9 cellular contexts compared by ENCODE assay signal in the genomic region with DNA sequence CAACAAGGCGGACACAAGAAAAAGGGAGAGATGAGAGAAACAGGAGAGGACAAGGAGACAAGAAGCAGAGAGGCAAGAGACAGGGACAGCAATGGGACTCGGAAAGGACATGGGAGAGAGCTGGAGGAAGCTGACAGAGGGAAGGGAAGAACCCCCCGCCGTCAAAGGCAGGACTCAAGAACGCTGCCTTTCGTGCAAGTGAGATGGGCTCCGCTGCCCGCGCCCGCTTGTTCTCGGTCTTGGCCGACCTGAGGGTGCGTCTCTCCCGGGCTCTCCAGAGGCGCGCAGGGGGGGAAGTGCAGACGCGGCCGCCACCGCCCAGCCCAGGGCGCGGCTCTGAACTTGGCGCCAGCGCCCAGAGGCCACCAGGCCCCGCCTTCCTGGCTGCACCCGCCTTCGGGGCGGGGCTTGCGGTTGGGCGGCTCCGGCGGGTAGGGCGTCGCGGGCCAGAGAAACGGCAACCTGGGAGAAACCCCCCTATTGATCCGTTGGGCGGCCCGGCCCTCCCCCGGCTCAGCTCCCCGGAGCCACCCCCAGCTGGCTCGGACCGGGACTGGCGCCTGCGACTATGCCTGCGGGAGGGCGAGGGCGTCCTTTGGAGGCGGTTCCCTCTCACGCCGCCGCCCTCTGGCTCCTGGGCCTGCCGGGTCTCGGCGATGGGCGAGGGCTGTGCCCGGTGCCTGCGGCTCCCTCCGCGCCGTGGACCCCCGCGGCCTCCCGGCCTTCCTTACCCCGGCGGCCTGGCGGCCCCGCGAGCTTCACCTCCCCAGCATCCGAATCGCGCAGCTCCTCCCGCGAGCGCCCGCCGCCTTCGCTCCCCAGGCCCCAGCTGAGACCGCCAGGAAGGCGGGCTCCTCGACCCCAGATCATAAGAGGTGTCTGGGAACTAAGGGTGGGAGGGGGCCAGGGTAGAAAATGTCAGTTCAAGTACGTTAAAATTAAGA. TPM values are rescaled to one million over a fixed set of nuclear protein-coding genes. Genes with fewer than 3 reads are reported as not detected.
DNase-seq lines count a peak whose midpoint lies in the region; ATAC-seq and TF ChIP-seq lines count a peak whose summit lies in the region.
"Had no signal": no experiment of that assay in that cellular context is flagged by ENCODE, and none has a peak within 500 bp of the region (broad histone marks: within the 10 kb centered on the region; RNA-seq: fewer than 3 reads in every experiment).

No MANE protein-coding gene starts in this region.

- H3K4me3 Mint-ChIP-seq in Caco-2 (ENCODE audit: unreplicated experiment) = peak overlapping the region; percentile 81
- peak overlapping the region; percentile 86 for H3K4me3 Mint-ChIP-seq in activated T-helper 17 cell treated with anti-CD3 and anti-CD28 coated beads, Interleukin-2, amount 50 U/mL, for 72 hours
- peak overlapping the region; percentile 87 to 94 (median 92) for H3K4me3 Mint-ChIP-seq in nephron
- H3K4me3 Mint-ChIP-seq in stimulated activated naive CD8-positive, alpha-beta T cell treated with anti-CD3 and anti-CD28 coated beads, Interleukin-15, amount 100 ng/mL, for 72 hours = peak overlapping the region; percentile 82 to 88

- peak overlapping the region; percentile 16 for H3K27ac Mint-ChIP-seq in Caco-2 (ENCODE audit: unreplicated experiment)
- peak overlapping the region; percentile 75 for H3K27ac Mint-ChIP-seq in activated T-helper 17 cell treated with anti-CD3 and anti-CD28 coated beads, Interleukin-2, amount 50 U/mL, for 72 hours
- peak overlapping the region in 2 of 3 experiments; percentile 52 to 56 for H3K27ac Mint-ChIP-seq in nephron
- peak overlapping the region; percentile 29 to 59 for H3K27ac Mint-ChIP-seq in stimulated activated naive CD8-positive, alpha-beta T cell treated with anti-CD3 and anti-CD28 coated beads, Interleukin-15, amount 100 ng/mL, for 72 hours

- H3K4me1 Mint-ChIP-seq in Caco-2 (ENCODE audit: low read depth, unreplicated experiment) = peaks cover 7% of the 10 kb centered on the region
- peaks cover 20% of the 10 kb centered on the region for H3K4me1 Mint-ChIP-seq in activated T-helper 17 cell treated with anti-CD3 and anti-CD28 coated beads, Interleukin-2, amount 50 U/mL, for 72 hours
- H3K4me1 Mint-ChIP-seq in nephron = peaks cover 17% of the 10 kb centered on the region
- peaks cover 27% of the 10 kb centered on the region for H3K4me1 Mint-ChIP-seq in stimulated activated naive CD8-positive, alpha-beta T cell treated with anti-CD3 and anti-CD28 coated beads, Interleukin-15, amount 100 ng/mL, for 72 hours

- H3K27me3 Mint-ChIP-seq in Caco-2 (ENCODE audit: insufficient read depth, unreplicated experiment) (peaks cover 13% of the 10 kb centered on the region), nephron (ENCODE audit: low read depth) (peaks cover 54% of the 10 kb centered on the region)
- no peaks in the 10 kb centered on the region for H3K27me3 Mint-ChIP-seq in activated T-helper 17 cell treated with anti-CD3 and anti-CD28 coated beads, Interleukin-2, amount 50 U/mL, for 72 hours
- peaks cover 11% of the 10 kb centered on the region for H3K27me3 Mint-ChIP-seq in stimulated activated naive CD8-positive, alpha-beta T cell treated with anti-CD3 and anti-CD28 coated beads, Interleukin-15, amount 100 ng/mL, for 72 hours

- H3K4me3 ChIP-seq in Caco-2 (ENCODE audit: low read depth, low read length) = peak overlapping the region; percentile 63
- H3K4me3 ChIP-seq in fibroblast of pulmonary artery (replicated peaks; ENCODE audit: low read depth, low read length) = peak overlapping the region; percentile 61

- peaks cover 2% of the 10 kb centered on the region for H3K27me3 ChIP-seq in Caco-2 (replicated peaks; ENCODE audit: control insufficient read depth, insufficient read depth, low read length)

- H3K9me3 Mint-ChIP-seq in Caco-2 (ENCODE audit: unreplicated experiment) = no peaks in the 10 kb centered on the region
- H3K9me3 Mint-ChIP-seq in activated T-helper 17 cell treated with anti-CD3 and anti-CD28 coated beads, Interleukin-2, amount 50 U/mL, for 72 hours = no peaks in the 10 kb centered on the region
- no peaks in the 10 kb centered on the region for H3K9me3 Mint-ChIP-seq in nephron
- no peaks in the 10 kb centered on the region for H3K9me3 Mint-ChIP-seq in stimulated activated naive CD8-positive, alpha-beta T cell treated with anti-CD3 and anti-CD28 coated beads, Interleukin-15, amount 100 ng/mL, for 72 hours

- peak; percentile 87 for ATAC-seq in GM21367 (IDR thresholded peaks at IDR 0.05; ENCODE audit: unreplicated experiment)
- ATAC-seq in activated T-helper 17 cell treated with anti-CD3 and anti-CD28 coated beads, Interleukin-2, amount 50 U/mL, for 72 hours (replicated peaks) = peak; percentile 90
- ATAC-seq in stimulated activated naive CD8-positive, alpha-beta T cell treated with anti-CD3 and anti-CD28 coated beads, Interleukin-15, amount 100 ng/mL, for 72 hours = peak; percentile 84

- H3K36me3 ChIP-seq in Caco-2 (ENCODE audit: control insufficient read depth, insufficient read depth, low read length) = no peaks in the 10 kb centered on the region

- CTCF ChIA-PET in Caco-2 (lab: Charles Lee) = no interaction called here

- POLR2A ChIA-PET in Caco-2 (lab: Charles Lee) = no interaction called here

- BruUV-seq in Caco-2 (replicated peaks; lab: Mats Ljungman, UMichigan) = no TSS peak

- H3K4me1 ChIP-seq in Caco-2 = 0 out of 2 replicates have a peak, but pooled peaks cover 3% of the 10 kb centered on the region

- no peak for TF ChIP-seq CTCF in Caco-2 (IDR thresholded peaks at IDR 0.05; ENCODE audit: insufficient read depth in 1 of 2, low read depth in 1 of 2, low read length in 1 of 2, severe bottlenecking in 1 of 2, unreplicated experiment in 1 of 2)
- no peak for TF ChIP-seq CTCF in fibroblast of pulmonary artery (IDR thresholded peaks at IDR 0.05; ENCODE audit: low read length, missing control alignments)
- no peak for TF ChIP-seq CTCF in nephron (IDR thresholded peaks at IDR 0.05; ENCODE audit: unreplicated experiment in 3 of 3)

- DNase-seq in Caco-2 = peak; percentile 72 to 88
- DNase-seq in HT-29 (ENCODE audit: low spot score) = peak; percentile 48
- DNase-seq in RKO (ENCODE audit: low spot score) = peak; percentile 87
- DNase-seq in fibroblast of pulmonary artery (ENCODE audit: low read depth) = peak; percentile 49
- peak; percentile 74 to 78 for DNase-seq in stimulated activated naive CD8-positive, alpha-beta T cell treated with anti-CD3 and anti-CD28 coated beads, Interleukin-15, amount 100 ng/mL, for 72 hours

- peaks cover 4% of the 10 kb centered on the region for H3K36me3 Mint-ChIP-seq in Caco-2 (ENCODE audit: insufficient read depth, unreplicated experiment)
- no peaks in the 10 kb centered on the region for H3K36me3 Mint-ChIP-seq in activated T-helper 17 cell treated with anti-CD3 and anti-CD28 coated beads, Interleukin-2, amount 50 U/mL, for 72 hours (ENCODE audit: low read depth)
- H3K36me3 Mint-ChIP-seq in nephron (ENCODE audit: low read depth) = no peaks in the 10 kb centered on the region

- H3K9me3 ChIP-seq in Caco-2 = no peaks in the 10 kb centered on the region

- intact Hi-C loops in Caco-2 (cut with micrococcal nuclease; ENCODE audit: unreplicated experiment) = loop anchor here (2.0 to 5.0 kb wide), 2 partner anchors 30 to 57 kb away; no protein-coding TSS in a partner anchor

RNA-seq across cellular contexts. Expression of a gene that starts 2.2 kb away (rescaled TPM):
- total RNA-seq in Caco-2 (2022) = not detected in 2 replicates
- total RNA-seq in HT-29 (2014; rRNA removed; shearing (Covaris generic)) = not detected in 2 replicates
- not detected for total RNA-seq in activated T-helper 17 cell treated with anti-CD3 and anti-CD28 coated beads, Interleukin-2, amount 50 U/mL, for 72 hours
- total RNA-seq: subcutaneous adipose tissue had no signal

Comparison
In these comparisons a context has a peak if more than half of its experiments do, and no peak if none do; other contexts are left out.
1. Peak in every context shown above with its lines: DNase-seq, ATAC-seq and H3K4me3 ChIP-seq.
2. H3K27ac Mint-ChIP-seq: peak in every context shown above with its lines; median percentile 75 in activated T-helper 17 cell treated with anti-CD3 and anti-CD28 coated beads, Interleukin-2, amount 50 U/mL, for 72 hours; 54 in nephron; 44 in stimulated activated naive CD8-positive, alpha-beta T cell treated with anti-CD3 and anti-CD28 coated beads, Interleukin-15, amount 100 ng/mL, for 72 hours; 16 in Caco-2.